In genomic region chr17:77741109-77741508, GRCh38 we compare ENCODE assay signal across 9 cellular contexts.
DNase-seq lines count a peak whose midpoint lies in the region; ATAC-seq and TF ChIP-seq lines count a peak whose summit lies in the region.
"Had no signal": no experiment of that assay in that cellular context is flagged by ENCODE, and none has a peak within 500 bp of the region (broad histone marks: within the 10 kb centered on the region; RNA-seq: fewer than 3 reads in every experiment).

No MANE protein-coding gene starts in this region.

- DNase-seq in stimulated activated CD4-positive, alpha-beta T cell treated with anti-CD3 and anti-CD28 coated beads, Interleukin-12 subunit alpha, Interleukin-12 subunit beta, amount 100 ng/mL, for 48 hours (ENCODE audit: low read depth in 2 of 3, low spot score in 1 of 3), result peak; percentile 3 to 25 (median 8)
- DNase-seq in stimulated activated CD4-positive, alpha-beta T cell treated with anti-CD3 and anti-CD28 coated beads, Interleukin-4, amount 100 ng/mL, for 4 hours, result no peak
- DNase-seq in activated CD8-positive, alpha-beta T cell treated with anti-CD3 and anti-CD28 coated beads for 36 hours, result peak; percentile 64
- DNase-seq in foreskin fibroblast (peak in 1 of 2 donors; percentile 11), thoracic aorta (ENCODE audit: low spot score) (no peak), NCI-H1417 treated with DMSO at 0.1 percent for 48 hours (lab: John Stamatoyannopoulos, UW) (no peak), mucosa of gallbladder (ENCODE audit: low spot score) (no peak)
- DNase-seq: nucleus accumbens had no signal

- H3K36me3 ChIP-seq in thoracic aorta, result no peaks in the 10 kb centered on the region

- ATAC-seq in activated CD8-positive, alpha-beta T cell treated with anti-CD3 and anti-CD28 coated beads for 36 hours, result peak; percentile 30
- ATAC-seq in thoracic aorta (ENCODE audit: insufficient number of reproducible peaks, low FRiP score, low read depth) (no peak), GM21381 (IDR thresholded peaks at IDR 0.05; ENCODE audit: unreplicated experiment) (no peak)

- H3K27ac ChIP-seq in thoracic aorta, result no peak overlapping the region

- no peaks in the 10 kb centered on the region for H3K27me3 Mint-ChIP-seq in activated CD8-positive, alpha-beta T cell treated with anti-CD3 and anti-CD28 coated beads for 36 hours

- H3K4me3 Mint-ChIP-seq in activated CD8-positive, alpha-beta T cell treated with anti-CD3 and anti-CD28 coated beads for 36 hours, result no peak overlapping the region

- intact Hi-C loops in activated CD8-positive, alpha-beta T cell treated with anti-CD3 and anti-CD28 coated beads for 36 hours (cut with micrococcal nuclease), result no loop called here

- no peak overlapping the region for H3K27ac Mint-ChIP-seq in activated CD8-positive, alpha-beta T cell treated with anti-CD3 and anti-CD28 coated beads for 36 hours

- no peaks in the 10 kb centered on the region for H3K4me1 Mint-ChIP-seq in activated CD8-positive, alpha-beta T cell treated with anti-CD3 and anti-CD28 coated beads for 36 hours (ENCODE audit: low read depth)

- CTCF ChIA-PET in activated CD8-positive, alpha-beta T cell treated with anti-CD3 and anti-CD28 coated beads for 36 hours (lab: Charles Lee), result interaction anchor here (1.1 to 2.4 kb wide), 6 partner anchors 9 to 202 kb away, joined by 3 to 13 read pairs (median 4); no protein-coding TSS in a partner anchor

- H3K4me3 ChIP-seq in foreskin fibroblast (ENCODE audit: low read depth in 1 of 2, low read length in 2 of 2) (no peak overlapping the region), thoracic aorta (no peak overlapping the region)

- POLR2A ChIA-PET in activated CD8-positive, alpha-beta T cell treated with anti-CD3 and anti-CD28 coated beads for 36 hours (lab: Charles Lee), result interaction anchor here (0.6 to 0.9 kb wide), 3 partner anchors 12 to 253 kb away, joined by 3 to 4 read pairs (median 4); no protein-coding TSS in a partner anchor

- TF ChIP-seq CTCF in activated CD8-positive, alpha-beta T cell treated with anti-CD3 and anti-CD28 coated beads for 36 hours (IDR thresholded peaks at IDR 0.05), result peak; percentile 65
- TF ChIP-seq CTCF in foreskin fibroblast (IDR thresholded peaks at IDR 0.05; ENCODE audit: low read depth, low read length) (peak; percentile 24), thoracic aorta (IDR thresholded peaks at IDR 0.05) (peak; percentile 14)

- peaks cover 9 to 33% of the 10 kb centered on the region in 2 donors for H3K4me1 ChIP-seq in thoracic aorta (ENCODE audit: control insufficient read depth in 1 of 2, low read depth in 2 of 2)

- no peaks in the 10 kb centered on the region for H3K27me3 ChIP-seq in thoracic aorta (replicated peaks; ENCODE audit: insufficient read depth)

- H3K36me3 Mint-ChIP-seq in activated CD8-positive, alpha-beta T cell treated with anti-CD3 and anti-CD28 coated beads for 36 hours (ENCODE audit: low read depth), result no peaks in the 10 kb centered on the region

- no peaks in the 10 kb centered on the region for H3K9me3 Mint-ChIP-seq in activated CD8-positive, alpha-beta T cell treated with anti-CD3 and anti-CD28 coated beads for 36 hours

- no peaks in the 10 kb centered on the region for H3K9me3 ChIP-seq in thoracic aorta

Comparison
In these comparisons a context has a peak if more than half of its experiments do, and no peak if none do; other contexts are left out.
1. DNase-seq: peak in stimulated activated CD4-positive, alpha-beta T cell treated with anti-CD3 and anti-CD28 coated beads, Interleukin-12 subunit alpha, Interleukin-12 subunit beta, amount 100 ng/mL, for 48 hours (3 of 3) and activated CD8-positive, alpha-beta T cell treated with anti-CD3 and anti-CD28 coated beads for 36 hours (single experiment); none in stimulated activated CD4-positive, alpha-beta T cell treated with anti-CD3 and anti-CD28 coated beads, Interleukin-4, amount 100 ng/mL, for 4 hours (0 of 2), thoracic aorta (single experiment), NCI-H1417 treated with DMSO at 0.1 percent for 48 hours (single experiment) and mucosa of gallbladder (single experiment).
2. CTCF ChIP-seq: peak in every context shown above with its lines; median percentile 65 in activated CD8-positive, alpha-beta T cell treated with anti-CD3 and anti-CD28 coated beads for 36 hours; 24 in foreskin fibroblast; 14 in thoracic aorta.